Comparison of ENCODE assay signal across 1 cellular context in genomic region chr3:138329127-138329983, GRCh38.
TF ChIP-seq lines count a peak whose summit lies in the region.

NME9 (minus strand) TSS chr3:138329851; CDS start chr3:138329335, 516 bp downstream.

TF ChIP-seq in HepG2, 621 proteins besides CTCF, POLR2A, EP300 and RAD21 (continued from another document):
- TF ChIP-seq, protein P1, sequence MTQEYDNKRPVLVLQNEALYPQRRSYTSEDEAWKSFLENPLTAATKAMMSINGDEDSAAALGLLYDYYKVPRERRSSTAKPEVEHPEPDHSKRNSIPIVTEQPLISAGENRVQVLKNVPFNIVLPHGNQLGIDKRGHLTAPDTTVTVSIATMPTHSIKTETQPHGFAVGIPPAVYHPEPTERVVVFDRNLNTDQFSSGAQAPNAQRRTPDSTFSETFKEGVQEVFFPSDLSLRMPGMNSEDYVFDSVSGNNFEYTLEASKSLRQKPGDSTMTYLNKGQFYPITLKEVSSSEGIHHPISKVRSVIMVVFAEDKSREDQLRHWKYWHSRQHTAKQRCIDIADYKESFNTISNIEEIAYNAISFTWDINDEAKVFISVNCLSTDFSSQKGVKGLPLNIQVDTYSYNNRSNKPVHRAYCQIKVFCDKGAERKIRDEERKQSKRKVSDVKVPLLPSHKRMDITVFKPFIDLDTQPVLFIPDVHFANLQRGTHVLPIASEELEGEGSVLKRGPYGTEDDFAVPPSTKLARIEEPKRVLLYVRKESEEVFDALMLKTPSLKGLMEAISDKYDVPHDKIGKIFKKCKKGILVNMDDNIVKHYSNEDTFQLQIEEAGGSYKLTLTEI (CRISPR knock-in tag; conservative IDR thresholded peaks at IDR 0.05): no peak
- TF ChIP-seq SP4 (CRISPR knock-in tag; IDR thresholded peaks at IDR 0.05) (peak; percentile 75), BRF2 (CRISPR knock-in tag; IDR thresholded peaks at IDR 0.05) (no peak), ZNF331 (CRISPR knock-in tag; IDR thresholded peaks at IDR 0.05) (0 out of 2 replicates have a peak, but pooled peaks have one; percentile 59), TCF12 (IDR thresholded peaks at IDR 0.05) (no peak), TCF12 (CRISPR knock-in tag; IDR thresholded peaks at IDR 0.05) (no peak), TGIF2 (CRISPR knock-in tag; IDR thresholded peaks at IDR 0.05) (no peak), ZNF589 (CRISPR knock-in tag; conservative IDR thresholded peaks at IDR 0.05) (no peak), MAZ (IDR thresholded peaks at IDR 0.05; ENCODE audit: borderline replicate concordance, low read depth, low read length) (peak; percentile 53; the same call in 1 of the 2 replicates), MAZ (CRISPR knock-in tag; IDR thresholded peaks at IDR 0.05; ENCODE audit: low read depth) (no peak), FOSL1 (CRISPR knock-in tag; IDR thresholded peaks at IDR 0.05; ENCODE audit: borderline replicate concordance) (no peak), ZNF530 (CRISPR knock-in tag; IDR thresholded peaks at IDR 0.05; ENCODE audit: low read depth) (no peak), BORCS8-MEF2B (CRISPR knock-in tag; IDR thresholded peaks at IDR 0.05) (peak; percentile 45; the same call in 1 of the 2 replicates), ZFP82 (CRISPR knock-in tag; IDR thresholded peaks at IDR 0.05; ENCODE audit: borderline replicate concordance) (no peak), SYNCRIP (IDR thresholded peaks at IDR 0.05; ENCODE audit: insufficient read depth, low read depth, low read length) (no peak), ZNF558 (CRISPR knock-in tag; IDR thresholded peaks at IDR 0.05; ENCODE audit: borderline replicate concordance) (no peak), FOXK1 (CRISPR knock-in tag; IDR thresholded peaks at IDR 0.05; ENCODE audit: borderline replicate concordance, low read depth) (0 out of 2 replicates have a peak, but pooled peaks have one; percentile 37), ZNF605 (CRISPR knock-in tag; IDR thresholded peaks at IDR 0.05) (no peak), FOXA1 (IDR thresholded peaks at IDR 0.05) (no peak), FOXA1 (CRISPR knock-in tag; IDR thresholded peaks at IDR 0.05) (no peak), FOXP1 (IDR thresholded peaks at IDR 0.05) (no peak), FOXP1 (CRISPR knock-in tag; IDR thresholded peaks at IDR 0.05) (no peak), SP5 (CRISPR knock-in tag; IDR thresholded peaks at IDR 0.05; ENCODE audit: borderline replicate concordance, low read depth) (peak; percentile 46; the same call in 1 of the 2 replicates), MYC (CRISPR knock-in tag; IDR thresholded peaks at IDR 0.05; ENCODE audit: borderline replicate concordance) (no peak), ZNF383 (CRISPR knock-in tag; IDR thresholded peaks at IDR 0.05; ENCODE audit: borderline replicate concordance) (0 out of 2 replicates have a peak, but pooled peaks have one; percentile 40), ZNF224 (CRISPR knock-in tag; IDR thresholded peaks at IDR 0.05) (no peak), MAFG (CRISPR knock-in tag; IDR thresholded peaks at IDR 0.05) (no peak), ZMAT3 (CRISPR knock-in tag; conservative IDR thresholded peaks at IDR 0.05) (0 out of 2 replicates have a peak, but pooled peaks have one; percentile 38), ZNF496 (CRISPR knock-in tag; IDR thresholded peaks at IDR 0.05; ENCODE audit: insufficient replicate concordance) (no peak), ASH2L (IDR thresholded peaks at IDR 0.05; ENCODE audit: insufficient read length, low read depth, low read length) (peak; percentile 35), HIVEP1 (CRISPR knock-in tag; IDR thresholded peaks at IDR 0.05) (peak; percentile 63), TBX2 (CRISPR knock-in tag; IDR thresholded peaks at IDR 0.05; ENCODE audit: borderline replicate concordance) (no peak; the same call in 1 of the 2 replicates), MAFK (conservative IDR thresholded peaks at IDR 0.05 in 1 of 2, IDR thresholded peaks at IDR 0.05 in 1 of 2; ENCODE audit: low read length in 2 of 2) (no peak), ZMYM2 (CRISPR knock-in tag; IDR thresholded peaks at IDR 0.05) (0 out of 2 replicates have a peak, but pooled peaks have one; percentile 49), ZNF782 (CRISPR knock-in tag; IDR thresholded peaks at IDR 0.05; ENCODE audit: borderline replicate concordance) (0 out of 2 replicates have a peak, but pooled peaks have one; percentile 68), HDAC1 (CRISPR knock-in tag; IDR thresholded peaks at IDR 0.05) (no peak), KDM3A (CRISPR knock-in tag; IDR thresholded peaks at IDR 0.05; ENCODE audit: low read depth) (no peak; the same call in 1 of the 2 replicates), LRRFIP1 (CRISPR knock-in tag; conservative IDR thresholded peaks at IDR 0.05) (no peak), ZBTB4 (CRISPR knock-in tag; IDR thresholded peaks at IDR 0.05; ENCODE audit: borderline replicate concordance) (no peak), ZNF33B (CRISPR knock-in tag; IDR thresholded peaks at IDR 0.05) (peak; percentile 54; the same call in 1 of the 2 replicates), HDAC2 (CRISPR knock-in tag; IDR thresholded peaks at IDR 0.05) (peak; percentile 12; the same call in 1 of the 2 replicates), ZNF343 (CRISPR knock-in tag; IDR thresholded peaks at IDR 0.05) (peak; percentile 53; the same call in 1 of the 2 replicates)
- TF ChIP-seq, protein P2, sequence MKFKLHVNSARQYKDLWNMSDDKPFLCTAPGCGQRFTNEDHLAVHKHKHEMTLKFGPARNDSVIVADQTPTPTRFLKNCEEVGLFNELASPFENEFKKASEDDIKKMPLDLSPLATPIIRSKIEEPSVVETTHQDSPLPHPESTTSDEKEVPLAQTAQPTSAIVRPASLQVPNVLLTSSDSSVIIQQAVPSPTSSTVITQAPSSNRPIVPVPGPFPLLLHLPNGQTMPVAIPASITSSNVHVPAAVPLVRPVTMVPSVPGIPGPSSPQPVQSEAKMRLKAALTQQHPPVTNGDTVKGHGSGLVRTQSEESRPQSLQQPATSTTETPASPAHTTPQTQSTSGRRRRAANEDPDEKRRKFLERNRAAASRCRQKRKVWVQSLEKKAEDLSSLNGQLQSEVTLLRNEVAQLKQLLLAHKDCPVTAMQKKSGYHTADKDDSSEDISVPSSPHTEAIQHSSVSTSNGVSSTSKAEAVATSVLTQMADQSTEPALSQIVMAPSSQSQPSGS (CRISPR knock-in tag; IDR thresholded peaks at IDR 0.05): no peak
- TF ChIP-seq, protein P3, sequence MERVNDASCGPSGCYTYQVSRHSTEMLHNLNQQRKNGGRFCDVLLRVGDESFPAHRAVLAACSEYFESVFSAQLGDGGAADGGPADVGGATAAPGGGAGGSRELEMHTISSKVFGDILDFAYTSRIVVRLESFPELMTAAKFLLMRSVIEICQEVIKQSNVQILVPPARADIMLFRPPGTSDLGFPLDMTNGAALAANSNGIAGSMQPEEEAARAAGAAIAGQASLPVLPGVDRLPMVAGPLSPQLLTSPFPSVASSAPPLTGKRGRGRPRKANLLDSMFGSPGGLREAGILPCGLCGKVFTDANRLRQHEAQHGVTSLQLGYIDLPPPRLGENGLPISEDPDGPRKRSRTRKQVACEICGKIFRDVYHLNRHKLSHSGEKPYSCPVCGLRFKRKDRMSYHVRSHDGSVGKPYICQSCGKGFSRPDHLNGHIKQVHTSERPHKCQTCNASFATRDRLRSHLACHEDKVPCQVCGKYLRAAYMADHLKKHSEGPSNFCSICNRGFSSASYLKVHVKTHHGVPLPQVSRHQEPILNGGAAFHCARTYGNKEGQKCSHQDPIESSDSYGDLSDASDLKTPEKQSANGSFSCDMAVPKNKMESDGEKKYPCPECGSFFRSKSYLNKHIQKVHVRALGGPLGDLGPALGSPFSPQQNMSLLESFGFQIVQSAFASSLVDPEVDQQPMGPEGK (CRISPR knock-in tag; IDR thresholded peaks at IDR 0.05): peak; percentile 92
- TF ChIP-seq, protein P4, sequence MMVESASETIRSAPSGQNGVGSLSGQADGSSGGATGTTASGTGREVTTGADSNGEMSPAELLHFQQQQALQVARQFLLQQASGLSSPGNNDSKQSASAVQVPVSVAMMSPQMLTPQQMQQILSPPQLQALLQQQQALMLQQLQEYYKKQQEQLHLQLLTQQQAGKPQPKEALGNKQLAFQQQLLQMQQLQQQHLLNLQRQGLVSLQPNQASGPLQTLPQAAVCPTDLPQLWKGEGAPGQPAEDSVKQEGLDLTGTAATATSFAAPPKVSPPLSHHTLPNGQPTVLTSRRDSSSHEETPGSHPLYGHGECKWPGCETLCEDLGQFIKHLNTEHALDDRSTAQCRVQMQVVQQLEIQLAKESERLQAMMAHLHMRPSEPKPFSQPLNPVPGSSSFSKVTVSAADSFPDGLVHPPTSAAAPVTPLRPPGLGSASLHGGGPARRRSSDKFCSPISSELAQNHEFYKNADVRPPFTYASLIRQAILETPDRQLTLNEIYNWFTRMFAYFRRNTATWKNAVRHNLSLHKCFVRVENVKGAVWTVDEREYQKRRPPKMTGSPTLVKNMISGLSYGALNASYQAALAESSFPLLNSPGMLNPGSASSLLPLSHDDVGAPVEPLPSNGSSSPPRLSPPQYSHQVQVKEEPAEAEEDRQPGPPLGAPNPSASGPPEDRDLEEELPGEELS (CRISPR knock-in tag; IDR thresholded peaks at IDR 0.05): no peak
